In genomic region chr16:54331241-54332002, GRCh38 we compare ENCODE assay signal across 21 cellular contexts. TPM values are rescaled to one million over a fixed set of nuclear protein-coding genes. Genes with fewer than 3 reads are reported as not detected.
"Had no signal": no experiment of that assay in that cellular context is flagged by ENCODE, and none has a peak within 500 bp of the region (broad histone marks: within the 10 kb centered on the region; RNA-seq: fewer than 3 reads in every experiment).

No MANE protein-coding gene starts in this region.

- H3K4me3 Mint-ChIP-seq: activated CD8-positive, alpha-beta T cell treated with anti-CD3 and anti-CD28 coated beads for 36 hours; activated naive CD4-positive, alpha-beta T cell treated with anti-CD3 and anti-CD28 coated beads, Interleukin-2, amount 50 U/mL, for 24 hours; activated T-cell treated with anti-CD3 and anti-CD28 coated beads, Interleukin-2, amount 50 U/mL, for 4 hours; naive thymus-derived CD4-positive, alpha-beta T cell; stimulated activated naive CD8-positive, alpha-beta T cell treated with anti-CD3 and anti-CD28 coated beads, Interleukin-15, Interleukin-2, amounts not matched to agents 100 ng/mL and 50 ng/mL, for 24 hours had no signal

- H3K27ac Mint-ChIP-seq: activated CD8-positive, alpha-beta T cell treated with anti-CD3 and anti-CD28 coated beads for 36 hours; activated naive CD4-positive, alpha-beta T cell treated with anti-CD3 and anti-CD28 coated beads, Interleukin-2, amount 50 U/mL, for 24 hours; naive thymus-derived CD4-positive, alpha-beta T cell; stimulated activated naive CD8-positive, alpha-beta T cell treated with anti-CD3 and anti-CD28 coated beads, Interleukin-15, Interleukin-2, amounts not matched to agents 100 ng/mL and 50 ng/mL, for 24 hours had no signal

- H3K36me3 ChIP-seq: adrenal gland, cardiac muscle cell, esophagus squamous epithelium, right atrium auricular region, suprapubic skin had no signal

- H3K4me1 Mint-ChIP-seq: activated naive CD4-positive, alpha-beta T cell treated with anti-CD3 and anti-CD28 coated beads, Interleukin-2, amount 50 U/mL, for 24 hours; naive thymus-derived CD4-positive, alpha-beta T cell had no signal

- DNase-seq: activated CD4-positive, alpha-beta T cell treated with anti-CD3 and anti-CD28 coated beads for 4 hours; activated CD8-positive, alpha-beta T cell treated with anti-CD3 and anti-CD28 coated beads for 36 hours; activated effector memory CD4-positive, alpha-beta T cell treated with anti-CD3 and anti-CD28 coated beads, Interleukin-2, amount 50 U/mL, for 16 hours; activated T-cell treated with anti-CD3 and anti-CD28 coated beads, Interleukin-2, amount 50 U/mL, for 4 hours; adrenal gland; esophagus squamous epithelium; hippocampal formation; islet precursor cell; mucosa of descending colon; naive thymus-derived CD4-positive, alpha-beta T cell; small intestine; stimulated activated CD4-positive, alpha-beta T cell treated with anti-CD3 and anti-CD28 coated beads, Interleukin-4, amount 100 ng/mL, for 4 hours; stimulated activated CD8-positive, alpha-beta memory T cell treated with anti-CD3 and anti-CD28 coated beads, Interleukin-4, amount 100 ng/mL, for 48 hours; T-helper 2 cell; trophoblast cell had no signal

- H3K9me3 Mint-ChIP-seq: activated CD8-positive, alpha-beta T cell treated with anti-CD3 and anti-CD28 coated beads for 36 hours; activated naive CD4-positive, alpha-beta T cell treated with anti-CD3 and anti-CD28 coated beads, Interleukin-2, amount 50 U/mL, for 24 hours; activated T-cell treated with anti-CD3 and anti-CD28 coated beads, Interleukin-2, amount 50 U/mL, for 4 hours; naive thymus-derived CD4-positive, alpha-beta T cell; stimulated activated naive CD8-positive, alpha-beta T cell treated with anti-CD3 and anti-CD28 coated beads, Interleukin-15, Interleukin-2, amounts not matched to agents 100 ng/mL and 50 ng/mL, for 24 hours had no signal

- ATAC-seq: activated CD8-positive, alpha-beta T cell treated with anti-CD3 and anti-CD28 coated beads for 36 hours; activated T-cell treated with anti-CD3 and anti-CD28 coated beads, Interleukin-2, amount 50 U/mL, for 4 hours; left lobe of liver; mucosa of descending colon; naive thymus-derived CD4-positive, alpha-beta T cell had no signal

- H3K4me3 ChIP-seq: adrenal gland, cardiac muscle cell, esophagus squamous epithelium, mucosa of descending colon, right atrium auricular region, suprapubic skin had no signal

- H3K27ac ChIP-seq: adrenal gland, cardiac muscle cell, esophagus squamous epithelium, right atrium auricular region, suprapubic skin had no signal

- H3K9me3 ChIP-seq: adrenal gland, esophagus squamous epithelium, mucosa of descending colon, right atrium auricular region, suprapubic skin had no signal

- H3K27me3 ChIP-seq: cardiac muscle cell, right atrium auricular region, suprapubic skin had no signal

- H3K4me1 ChIP-seq: adrenal gland, right atrium auricular region had no signal

- H3K36me3 Mint-ChIP-seq: activated naive CD4-positive, alpha-beta T cell treated with anti-CD3 and anti-CD28 coated beads, Interleukin-2, amount 50 U/mL, for 24 hours; naive thymus-derived CD4-positive, alpha-beta T cell had no signal

RNA-seq across cellular contexts. Expression of gene IRX3, which starts 44.8 kb away (rescaled TPM):
- polyA plus RNA-seq: naive thymus-derived CD4-positive, alpha-beta T cell had no signal
